ENCODE assay signal across 12 cellular contexts in genomic region chr4:56681849-56682175, GRCh38. TPM values are rescaled to one million over a fixed set of nuclear protein-coding genes. Genes with fewer than 3 reads are reported as not detected.
DNase-seq lines count a peak whose midpoint lies in the region; ATAC-seq and TF ChIP-seq lines count a peak whose summit lies in the region.
"Had no signal": no experiment of that assay in that cellular context is flagged by ENCODE, and none has a peak within 500 bp of the region (broad histone marks: within the 10 kb centered on the region; RNA-seq: fewer than 3 reads in every experiment).

No MANE protein-coding gene starts in this region.

- peak overlapping the region; percentile 52 for H3K4me3 Mint-ChIP-seq in activated CD4-positive, alpha-beta T cell treated with anti-CD3 and anti-CD28 coated beads, Interleukin-2, amount 10 ng/mL, durations not matched to agents 24 days and 14 days
- H3K4me3 Mint-ChIP-seq: dendritic cell treated with granulocyte-macrophage colony-stimulating factor and Interleukin-4, amounts not matched to agents 40 ng/mL and 50 ng/mL, for 4 days had no signal

- no peak for TF ChIP-seq POLR2A in testis (IDR thresholded peaks at IDR 0.05)

- H3K27me3 ChIP-seq in left lung (no peaks in the 10 kb centered on the region), testis (no peaks in the 10 kb centered on the region)

- no peaks in the 10 kb centered on the region for H3K36me3 Mint-ChIP-seq in activated CD4-positive, alpha-beta T cell treated with anti-CD3 and anti-CD28 coated beads, Interleukin-2, amount 10 ng/mL, durations not matched to agents 24 days and 14 days (ENCODE audit: low read depth)

- H3K27me3 Mint-ChIP-seq in activated CD4-positive, alpha-beta T cell treated with anti-CD3 and anti-CD28 coated beads, Interleukin-2, amount 10 ng/mL, durations not matched to agents 24 days and 14 days = peaks cover 54% of the 10 kb centered on the region

- H3K4me1 ChIP-seq in left lung = peaks cover 6 to 11% of the 10 kb centered on the region in 2 donors
- peaks cover 3% of the 10 kb centered on the region for H3K4me1 ChIP-seq in testis

- H3K4me3 ChIP-seq in left lung (peak overlapping the region in 1 of 2 donors; percentile 37), testis (no peak overlapping the region)
- H3K4me3 ChIP-seq: GM23248 had no signal

- intact Hi-C loops in activated CD4-positive, alpha-beta T cell treated with anti-CD3 and anti-CD28 coated beads, Interleukin-2, amount 10 ng/mL, durations not matched to agents 24 days and 14 days (cut with micrococcal nuclease) = loop anchor here (1.0 to 5.0 kb wide), 7 partner anchors 28 to 148 kb away; no protein-coding TSS in a partner anchor
- intact Hi-C loops in left lung (cut with DNase I) (no loop called here), testis (cut with DNase I; ENCODE audit: low total_unique reads) (no loop called here)

- H3K9me3 Mint-ChIP-seq in activated CD4-positive, alpha-beta T cell treated with anti-CD3 and anti-CD28 coated beads, Interleukin-2, amount 10 ng/mL, durations not matched to agents 24 days and 14 days = no peaks in the 10 kb centered on the region
- H3K9me3 Mint-ChIP-seq: dendritic cell treated with granulocyte-macrophage colony-stimulating factor and Interleukin-4, amounts not matched to agents 40 ng/mL and 50 ng/mL, for 4 days had no signal

- 13 to 15% methylated on average over 9 of the region's 9 CpGs for WGBS in testis, 2 donors

- DNase-seq in activated CD4-positive, alpha-beta T cell treated with anti-CD3 and anti-CD28 coated beads, Interleukin-2, amount 10 ng/mL, durations not matched to agents 24 days and 14 days = no peak
- DNase-seq in activated CD4-positive, alpha-beta T cell treated with anti-CD3 and anti-CD28 coated beads for 4 hours = no peak
- DNase-seq in left lung (no peak), testis (no peak), NCI-H1092 treated with DMSO at 0.1 percent for 48 hours (lab: John Stamatoyannopoulos, UW) (no peak), NCI-H2107 treated with DMSO at 0.1 percent for 48 hours (lab: John Stamatoyannopoulos, UW; ENCODE audit: unreplicated experiment) (no peak)
- DNase-seq: gastrocnemius medialis, GM23248 had no signal

- H3K27ac Mint-ChIP-seq in activated CD4-positive, alpha-beta T cell treated with anti-CD3 and anti-CD28 coated beads, Interleukin-2, amount 10 ng/mL, durations not matched to agents 24 days and 14 days = peak overlapping the region; percentile 38
- H3K27ac Mint-ChIP-seq: dendritic cell treated with granulocyte-macrophage colony-stimulating factor and Interleukin-4, amounts not matched to agents 40 ng/mL and 50 ng/mL, for 4 days had no signal

- peaks cover 20% of the 10 kb centered on the region for H3K4me1 Mint-ChIP-seq in activated CD4-positive, alpha-beta T cell treated with anti-CD3 and anti-CD28 coated beads, Interleukin-2, amount 10 ng/mL, durations not matched to agents 24 days and 14 days

- H3K36me3 ChIP-seq in left lung = no peaks in the 10 kb centered on the region
- H3K36me3 ChIP-seq in testis (ENCODE audit: low read depth, missing control alignments) = no peaks in the 10 kb centered on the region
- H3K36me3 ChIP-seq: gastrocnemius medialis had no signal

- ATAC-seq in left lung (no peak), GM19035 (IDR thresholded peaks at IDR 0.05; ENCODE audit: unreplicated experiment) (no peak)
- ATAC-seq: gastrocnemius medialis had no signal

- H3K27ac ChIP-seq in VCaP (peak overlapping the region; percentile 85), left lung (peak overlapping the region; percentile 73 to 76), testis (peak overlapping the region; percentile 10 to 67)
- H3K27ac ChIP-seq: gastrocnemius medialis, GM23248 had no signal

- no peaks in the 10 kb centered on the region for H3K9me3 ChIP-seq in left lung
- no peaks in the 10 kb centered on the region for H3K9me3 ChIP-seq in testis
- H3K9me3 ChIP-seq: gastrocnemius medialis had no signal

- TF ChIP-seq CTCF in VCaP (conservative IDR thresholded peaks at IDR 0.05) (no peak), left lung (IDR thresholded peaks at IDR 0.05) (no peak), testis (IDR thresholded peaks at IDR 0.05) (no peak)

RNA-seq across cellular contexts. Expression of gene HOPX, which starts 0.7 kb away (rescaled TPM):
- 86.3 and 88.5 TPM in 2 replicates for total RNA-seq in activated CD4-positive, alpha-beta T cell treated with anti-CD3 and anti-CD28 coated beads, Interleukin-2, amount 10 ng/mL, durations not matched to agents 24 days and 14 days
- 100 to 1,000 TPM; 291 to 729 TPM for total RNA-seq in left lung
- total RNA-seq in testis = 100 to 1,000 TPM; 141 to 158 TPM
- 102 TPM for polyA plus RNA-seq in testis (ENCODE audit: insufficient read depth, low read depth, low replicate concordance)
- total RNA-seq: Daoy, GM23248 had no signal
- polyA plus RNA-seq: GM23248 had no signal
